ENCODE assay signal across 21 cellular contexts in genomic region chr6:18488526-18489270, GRCh38.
DNase-seq lines count a peak whose midpoint lies in the region; ATAC-seq and TF ChIP-seq lines count a peak whose summit lies in the region.
"Had no signal": no experiment of that assay in that cellular context is flagged by ENCODE, and none has a peak within 500 bp of the region (broad histone marks: within the 10 kb centered on the region; RNA-seq: fewer than 3 reads in every experiment).

No MANE protein-coding gene starts in this region.

- no peak overlapping the region for H3K27ac Mint-ChIP-seq in natural killer cell
- H3K27ac Mint-ChIP-seq: activated CD4-positive, alpha-beta T cell treated with anti-CD3 and anti-CD28 coated beads for 36 hours; dendritic cell treated with granulocyte-macrophage colony-stimulating factor and Interleukin-4, amounts not matched to agents 40 ng/mL and 50 ng/mL, for 4 days had no signal

- 39 to 55% methylated on average over 5 of the region's 5 CpGs for WGBS in esophagus, 2 donors
- 46% methylated on average over 5 of the region's 5 CpGs for WGBS in suprapubic skin

- DNase-seq in DMS53 (lab: John Stamatoyannopoulos, UW) (peak; percentile 48), DMS53 treated with DMSO at 0.1 percent for 48 hours (lab: John Stamatoyannopoulos, UW; ENCODE audit: unreplicated experiment) (no peak), SJSA1 (ENCODE audit: low read depth in 1 of 2, low spot score in 2 of 2) (peak; percentile 60 to 87), suprapubic skin (ENCODE audit: low spot score in 2 of 2) (no peak), natural killer cell (no peak), NCI-H1048 (lab: John Stamatoyannopoulos, UW) (no peak)
- DNase-seq: 8988T; activated CD4-positive, alpha-beta T cell treated with anti-CD3 and anti-CD28 coated beads for 36 hours; activated effector memory CD4-positive, alpha-beta T cell treated with anti-CD3 and anti-CD28 coated beads, Interleukin-2, amount 50 U/mL, for 16 hours; kidney; midbrain; MM.1S; NCI-H2029 treated with DMSO at 0.1 percent for 48 hours; NCI-H526 treated with DMSO at 0.1 percent for 48 hours; OCI-M1; stimulated activated naive CD4-positive, alpha-beta T cell had no signal

- no peak for TF ChIP-seq EP300 in suprapubic skin (IDR thresholded peaks at IDR 0.05)

- no peaks in the 10 kb centered on the region for H3K9me3 Mint-ChIP-seq in natural killer cell
- H3K9me3 Mint-ChIP-seq: dendritic cell treated with granulocyte-macrophage colony-stimulating factor and Interleukin-4, amounts not matched to agents 40 ng/mL and 50 ng/mL, for 4 days had no signal

- no peaks in the 10 kb centered on the region for H3K4me1 Mint-ChIP-seq in natural killer cell

- no peaks in the 10 kb centered on the region for H3K9me3 ChIP-seq in SJSA1 (replicated peaks)
- no peaks in the 10 kb centered on the region for H3K9me3 ChIP-seq in esophagus (ENCODE audit: control insufficient read depth in 2 of 2, insufficient read depth in 1 of 2, low read depth in 1 of 2, low read length in 1 of 2)
- no peaks in the 10 kb centered on the region for H3K9me3 ChIP-seq in suprapubic skin
- H3K9me3 ChIP-seq: right atrium auricular region had no signal

- TF ChIP-seq CTCF in suprapubic skin (IDR thresholded peaks at IDR 0.05) (no peak), natural killer cell (IDR thresholded peaks at IDR 0.05) (no peak)

- intact Hi-C loops in natural killer cell (cut with micrococcal nuclease) = no loop called here

- H3K4me3 ChIP-seq in SJSA1 = no peak overlapping the region
- H3K4me3 ChIP-seq in esophagus (ENCODE audit: low read depth in 1 of 2, low read length in 2 of 2) = no peak overlapping the region
- H3K4me3 ChIP-seq in suprapubic skin = no peak overlapping the region
- H3K4me3 ChIP-seq: right atrium auricular region, SK-N-MC had no signal

- H3K27ac ChIP-seq in SJSA1 (peak overlapping the region; percentile 84), esophagus (ENCODE audit: low read depth in 2 of 2, low read length in 1 of 2) (peak overlapping the region; percentile 22 to 78), suprapubic skin (peak overlapping the region; percentile 69)
- H3K27ac ChIP-seq: right atrium auricular region, SK-N-MC had no signal

- H3K4me1 ChIP-seq in SJSA1 (replicated peaks) = peaks cover 55% of the 10 kb centered on the region
- peaks cover 3 to 4% of the 10 kb centered on the region in 2 donors for H3K4me1 ChIP-seq in esophagus (ENCODE audit: control insufficient read depth in 2 of 2, insufficient read depth in 2 of 2, low read length in 1 of 2)
- H3K4me1 ChIP-seq in suprapubic skin = peaks cover 9% of the 10 kb centered on the region
- H3K4me1 ChIP-seq: right atrium auricular region had no signal

- no peaks in the 10 kb centered on the region for H3K36me3 Mint-ChIP-seq in natural killer cell

- H3K36me3 ChIP-seq in SJSA1 (no peaks in the 10 kb centered on the region), esophagus (ENCODE audit: control insufficient read depth in 2 of 2, insufficient read depth in 2 of 2, low read length in 1 of 2) (no peaks in the 10 kb centered on the region), suprapubic skin (no peaks in the 10 kb centered on the region)
- H3K36me3 ChIP-seq: right atrium auricular region had no signal

- H3K27me3 ChIP-seq in SJSA1 (replicated peaks) (no peaks in the 10 kb centered on the region), esophagus (ENCODE audit: control insufficient read depth in 1 of 2, insufficient read depth in 2 of 2, low read length in 2 of 2) (no peaks in the 10 kb centered on the region), suprapubic skin (peaks cover 4% of the 10 kb centered on the region)
- H3K27me3 ChIP-seq: right atrium auricular region had no signal

- ATAC-seq in GM21576 (IDR thresholded peaks at IDR 0.05; ENCODE audit: unreplicated experiment) (no peak), natural killer cell (no peak)
- ATAC-seq: activated CD4-positive, alpha-beta T cell treated with anti-CD3 and anti-CD28 coated beads for 36 hours had no signal

- H3K4me3 Mint-ChIP-seq in natural killer cell = no peak overlapping the region
- H3K4me3 Mint-ChIP-seq: activated CD4-positive, alpha-beta T cell treated with anti-CD3 and anti-CD28 coated beads for 36 hours; dendritic cell treated with granulocyte-macrophage colony-stimulating factor and Interleukin-4, amounts not matched to agents 40 ng/mL and 50 ng/mL, for 4 days had no signal

- H3K27me3 Mint-ChIP-seq in natural killer cell (ENCODE audit: low read depth in 2 of 2) = peaks cover 8 to 16% of the 10 kb centered on the region in 2 donors
- H3K27me3 Mint-ChIP-seq: dendritic cell treated with granulocyte-macrophage colony-stimulating factor and Interleukin-4, amounts not matched to agents 40 ng/mL and 50 ng/mL, for 4 days had no signal

- TF ChIP-seq POLR2A in suprapubic skin (IDR thresholded peaks at IDR 0.05) = no peak

Comparison
In these comparisons a context has a peak if more than half of its experiments do, and no peak if none do; other contexts are left out.
1. DNase-seq: peak in DMS53 (single experiment) and SJSA1 (2 of 2); none in DMS53 treated with DMSO at 0.1 percent for 48 hours (single experiment), suprapubic skin (0 of 2), natural killer cell (single experiment) and NCI-H1048 (single experiment).
2. Peak in every context shown above with its lines, with median percentiles within 50 percentile points of each other: H3K27ac ChIP-seq.